1 cellular context compared by ENCODE assay signal in the genomic region with DNA sequence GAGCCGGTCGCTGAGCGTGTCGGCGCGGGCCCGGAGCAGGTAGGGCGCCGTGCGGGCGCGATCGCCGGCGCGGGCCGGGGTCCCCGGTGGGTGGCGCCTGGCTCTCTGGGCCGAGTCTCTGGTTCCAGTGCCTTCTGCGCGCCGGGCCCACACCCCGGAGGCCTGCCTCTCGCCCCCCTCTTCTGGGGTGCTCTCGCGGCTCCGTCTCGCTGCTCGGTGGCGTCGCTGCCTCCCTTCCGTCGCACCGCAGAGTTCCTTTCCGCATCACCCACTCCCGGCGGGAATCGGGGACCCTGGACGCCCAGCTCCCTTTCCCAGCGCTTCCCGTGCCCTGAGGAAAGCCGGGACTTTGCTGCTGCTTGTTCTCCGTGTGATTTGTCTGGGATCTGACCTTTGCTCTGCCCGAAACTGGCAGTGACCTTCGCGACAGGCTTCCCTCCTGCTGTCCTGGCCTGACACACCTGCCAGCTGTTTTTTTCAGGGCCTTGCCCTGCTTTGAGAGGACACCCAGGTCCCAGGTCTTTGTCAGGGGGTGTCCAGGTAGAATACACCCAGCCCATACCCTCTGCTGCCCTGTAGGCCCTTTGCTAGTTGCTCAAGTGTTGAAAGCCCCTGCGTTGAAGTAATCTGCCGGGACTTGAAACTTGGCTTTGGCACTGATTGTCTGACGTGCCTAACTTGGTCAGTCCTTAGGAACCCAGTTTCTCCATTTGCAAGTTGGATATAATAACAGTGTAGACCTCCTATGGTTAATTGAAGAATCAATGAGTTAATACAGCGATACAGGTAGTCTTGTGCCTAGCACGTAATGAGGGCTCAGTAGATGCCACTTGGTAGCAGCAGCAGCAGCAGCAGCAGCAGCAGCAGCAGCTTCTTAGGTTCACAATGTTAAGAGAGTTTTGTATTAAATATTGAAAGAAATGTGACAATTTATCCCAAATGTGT.
TF ChIP-seq lines count a peak whose summit lies in the region.

No MANE protein-coding gene starts in this region.

TF ChIP-seq in HepG2, 621 proteins besides CTCF, POLR2A, EP300 and RAD21 (continued from another document and continues in another):
- TF ChIP-seq, protein P1, sequence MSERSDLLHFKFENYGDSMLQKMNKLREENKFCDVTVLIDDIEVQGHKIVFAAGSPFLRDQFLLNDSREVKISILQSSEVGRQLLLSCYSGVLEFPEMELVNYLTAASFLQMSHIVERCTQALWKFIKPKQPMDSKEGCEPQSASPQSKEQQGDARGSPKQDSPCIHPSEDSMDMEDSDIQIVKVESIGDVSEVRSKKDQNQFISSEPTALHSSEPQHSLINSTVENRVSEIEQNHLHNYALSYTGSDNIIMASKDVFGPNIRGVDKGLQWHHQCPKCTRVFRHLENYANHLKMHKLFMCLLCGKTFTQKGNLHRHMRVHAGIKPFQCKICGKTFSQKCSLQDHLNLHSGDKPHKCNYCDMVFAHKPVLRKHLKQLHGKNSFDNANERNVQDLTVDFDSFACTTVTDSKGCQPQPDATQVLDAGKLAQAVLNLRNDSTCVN (CRISPR knock-in tag; IDR thresholded peaks at IDR 0.05; ENCODE audit: borderline replicate concordance) = no peak
- no peak for TF ChIP-seq FLYWCH1 (CRISPR knock-in tag; IDR thresholded peaks at IDR 0.05)
- no peak for TF ChIP-seq PTBP1 (IDR thresholded peaks at IDR 0.05; ENCODE audit: low read depth, low read length, poor library complexity, severe bottlenecking)
- no peak for TF ChIP-seq TBL1XR1 (IDR thresholded peaks at IDR 0.05; ENCODE audit: borderline replicate concordance, low read length, partially characterized antibody)
- peak; percentile 41; the same call in 1 of the 2 replicates for TF ChIP-seq NR2F6 (IDR thresholded peaks at IDR 0.05)
- TF ChIP-seq NR2F6 (CRISPR knock-in tag; IDR thresholded peaks at IDR 0.05) = peak; percentile 62
- TF ChIP-seq GATAD2A (CRISPR knock-in tag; IDR thresholded peaks at IDR 0.05) = no peak
- TF ChIP-seq SCMH1 (CRISPR knock-in tag; IDR thresholded peaks at IDR 0.05; ENCODE audit: borderline replicate concordance) = no peak
- TF ChIP-seq ZNF432 (CRISPR knock-in tag; IDR thresholded peaks at IDR 0.05; ENCODE audit: borderline replicate concordance) = no peak
- peak; percentile 87 for TF ChIP-seq HNF4A (CRISPR knock-in tag; IDR thresholded peaks at IDR 0.05)
- no peak for TF ChIP-seq ATAD3A (CRISPR knock-in tag; IDR thresholded peaks at IDR 0.05)
- TF ChIP-seq HDAC1 (CRISPR knock-in tag; IDR thresholded peaks at IDR 0.05) = peak; percentile 59
- TF ChIP-seq MAZ (IDR thresholded peaks at IDR 0.05; ENCODE audit: borderline replicate concordance, low read depth, low read length) = no peak
- no peak; the same call in 1 of the 2 replicates for TF ChIP-seq MAZ (CRISPR knock-in tag; IDR thresholded peaks at IDR 0.05; ENCODE audit: low read depth)
- TF ChIP-seq NCOR1 (IDR thresholded peaks at IDR 0.05; ENCODE audit: borderline replicate concordance, low read length) = no peak; the same call in 1 of the 2 replicates
- no peak; the same call in 1 of the 2 replicates for TF ChIP-seq ARID5B (CRISPR knock-in tag; IDR thresholded peaks at IDR 0.05)
- TF ChIP-seq SKI (IDR thresholded peaks at IDR 0.05; ENCODE audit: partially characterized antibody) = peak; percentile 10
- TF ChIP-seq STAT6 (CRISPR knock-in tag; IDR thresholded peaks at IDR 0.05; ENCODE audit: borderline replicate concordance) = no peak
- TF ChIP-seq SNAI1 (CRISPR knock-in tag; IDR thresholded peaks at IDR 0.05; ENCODE audit: borderline replicate concordance) = no peak
- no peak for TF ChIP-seq ATRX (CRISPR knock-in tag; IDR thresholded peaks at IDR 0.05; ENCODE audit: borderline replicate concordance)
- TF ChIP-seq, protein P2, sequence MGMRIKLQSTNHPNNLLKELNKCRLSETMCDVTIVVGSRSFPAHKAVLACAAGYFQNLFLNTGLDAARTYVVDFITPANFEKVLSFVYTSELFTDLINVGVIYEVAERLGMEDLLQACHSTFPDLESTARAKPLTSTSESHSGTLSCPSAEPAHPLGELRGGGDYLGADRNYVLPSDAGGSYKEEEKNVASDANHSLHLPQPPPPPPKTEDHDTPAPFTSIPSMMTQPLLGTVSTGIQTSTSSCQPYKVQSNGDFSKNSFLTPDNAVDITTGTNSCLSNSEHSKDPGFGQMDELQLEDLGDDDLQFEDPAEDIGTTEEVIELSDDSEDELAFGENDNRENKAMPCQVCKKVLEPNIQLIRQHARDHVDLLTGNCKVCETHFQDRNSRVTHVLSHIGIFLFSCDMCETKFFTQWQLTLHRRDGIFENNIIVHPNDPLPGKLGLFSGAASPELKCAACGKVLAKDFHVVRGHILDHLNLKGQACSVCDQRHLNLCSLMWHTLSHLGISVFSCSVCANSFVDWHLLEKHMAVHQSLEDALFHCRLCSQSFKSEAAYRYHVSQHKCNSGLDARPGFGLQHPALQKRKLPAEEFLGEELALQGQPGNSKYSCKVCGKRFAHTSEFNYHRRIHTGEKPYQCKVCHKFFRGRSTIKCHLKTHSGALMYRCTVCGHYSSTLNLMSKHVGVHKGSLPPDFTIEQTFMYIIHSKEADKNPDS (CRISPR knock-in tag; IDR thresholded peaks at IDR 0.05) = peak; percentile 29; the same call in 1 of the 2 replicates
- 0 out of 2 replicates have a peak, but pooled peaks have one; percentile 29 for TF ChIP-seq ZNF670 (CRISPR knock-in tag; IDR thresholded peaks at IDR 0.05; ENCODE audit: borderline replicate concordance)
- TF ChIP-seq ZNF501 (CRISPR knock-in tag; IDR thresholded peaks at IDR 0.05) = 0 out of 2 replicates have a peak, but pooled peaks have one; percentile 48
- no peak for TF ChIP-seq ZNF496 (CRISPR knock-in tag; IDR thresholded peaks at IDR 0.05; ENCODE audit: insufficient replicate concordance)
- no peak for TF ChIP-seq KLF16 (CRISPR knock-in tag; IDR thresholded peaks at IDR 0.05)
- TF ChIP-seq SOX6 (IDR thresholded peaks at IDR 0.05) = no peak
- peak; percentile 45; the same call in 1 of the 2 replicates for TF ChIP-seq SOX6 (CRISPR knock-in tag; IDR thresholded peaks at IDR 0.05)
- TF ChIP-seq ZBTB10 (CRISPR knock-in tag; IDR thresholded peaks at IDR 0.05; ENCODE audit: borderline replicate concordance) = no peak; the same call in 1 of the 2 replicates
- TF ChIP-seq ZNF691 (CRISPR knock-in tag; IDR thresholded peaks at IDR 0.05; ENCODE audit: borderline replicate concordance, low read depth) = 0 out of 2 replicates have a peak, but pooled peaks have one; percentile 10
- TF ChIP-seq ZNF44 (CRISPR knock-in tag; IDR thresholded peaks at IDR 0.05) = no peak
- no peak for TF ChIP-seq PHF20 (CRISPR knock-in tag; IDR thresholded peaks at IDR 0.05)
- peak; percentile 51 for TF ChIP-seq SAP130 (CRISPR knock-in tag; IDR thresholded peaks at IDR 0.05; ENCODE audit: low read depth)
- TF ChIP-seq BCL6 (CRISPR knock-in tag; IDR thresholded peaks at IDR 0.05) = peak; percentile 28; the same call in 1 of the 2 replicates
- no peak for TF ChIP-seq PRDM4 (CRISPR knock-in tag; IDR thresholded peaks at IDR 0.05; ENCODE audit: borderline replicate concordance)
- TF ChIP-seq ZNF839 (CRISPR knock-in tag; IDR thresholded peaks at IDR 0.05; ENCODE audit: borderline replicate concordance) = no peak
- TF ChIP-seq TP53 (CRISPR knock-in tag; conservative IDR thresholded peaks at IDR 0.05) = no peak
- TF ChIP-seq TFAP4 (IDR thresholded peaks at IDR 0.05; ENCODE audit: borderline replicate concordance, low read depth) = peak; percentile 78; the same call in 1 of the 2 replicates
- no peak for TF ChIP-seq HNRNPH1 (optimal IDR thresholded peaks at IDR 0.05; ENCODE audit: low read depth, low read length)
- TF ChIP-seq SAFB2 (CRISPR knock-in tag; IDR thresholded peaks at IDR 0.05; ENCODE audit: borderline replicate concordance, low read depth) = peak; percentile 59; the same call in 1 of the 2 replicates
- no peak for TF ChIP-seq ZNF589 (CRISPR knock-in tag; conservative IDR thresholded peaks at IDR 0.05)
- TF ChIP-seq ZNF766 (CRISPR knock-in tag; IDR thresholded peaks at IDR 0.05; ENCODE audit: borderline replicate concordance) = no peak
- no peak for TF ChIP-seq YY1 (IDR thresholded peaks at IDR 0.05; ENCODE audit: insufficient read depth, insufficient replicate concordance, low read depth, low read length)
